In the genomic region with DNA sequence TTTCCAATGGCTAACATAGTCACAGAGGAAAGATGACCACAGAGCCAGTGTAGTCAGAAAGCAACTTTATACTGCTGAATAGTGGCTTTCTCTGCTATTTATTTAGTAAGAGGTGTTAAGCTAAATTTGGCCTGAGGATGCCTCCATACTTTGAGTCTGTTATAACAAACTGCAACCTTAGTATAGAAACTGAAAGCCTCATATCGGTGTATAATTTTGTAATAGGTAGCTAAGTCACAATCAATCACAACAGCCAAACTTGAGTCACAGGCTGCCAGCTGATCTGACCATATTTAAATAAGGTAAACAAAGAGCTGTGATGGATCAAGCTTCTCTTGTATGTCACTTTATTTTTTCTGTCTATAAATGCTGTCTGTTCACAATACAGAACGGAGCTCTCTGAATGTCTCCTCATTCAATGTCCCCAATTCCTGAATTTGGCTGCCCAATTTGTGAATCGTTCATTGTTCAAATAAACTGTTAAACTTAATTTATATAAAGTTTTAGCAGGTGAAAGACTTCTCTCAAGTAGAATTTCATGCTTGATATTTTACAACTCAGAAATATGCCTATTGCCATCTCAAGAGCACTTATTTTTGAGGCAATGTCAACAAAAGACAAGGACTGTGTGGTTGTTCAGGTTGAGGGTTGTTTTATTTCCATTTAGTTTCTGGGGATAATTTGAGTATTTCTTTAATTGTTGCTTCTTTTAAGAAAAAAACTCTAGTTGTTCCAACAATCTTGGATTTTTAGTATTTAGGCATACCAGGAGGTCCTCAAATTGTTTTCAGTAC, we compare ENCODE assay signal across 18 cellular contexts.
DNase-seq lines count a peak whose midpoint lies in the region; ATAC-seq and TF ChIP-seq lines count a peak whose summit lies in the region.
"Had no signal": no experiment of that assay in that cellular context is flagged by ENCODE, and none has a peak within 500 bp of the region (broad histone marks: within the 10 kb centered on the region; RNA-seq: fewer than 3 reads in every experiment).

No MANE protein-coding gene starts in this region.

- 64% methylated on average over 3 of the region's 3 CpGs for WGBS in prostate gland

- ATAC-seq in GM18517 (IDR thresholded peaks at IDR 0.05; ENCODE audit: unreplicated experiment): peak; percentile 75
- peak; percentile 91 for ATAC-seq in GM19025 (IDR thresholded peaks at IDR 0.05; ENCODE audit: low read depth, unreplicated experiment)
- peak; percentile 90 for ATAC-seq in HG02973 (IDR thresholded peaks at IDR 0.05; ENCODE audit: unreplicated experiment)
- ATAC-seq in GM21526 (IDR thresholded peaks at IDR 0.05; ENCODE audit: low FRiP score, unreplicated experiment): no peak
- ATAC-seq: esophagus mucosa had no signal

- no peak for TF ChIP-seq CTCF in VCaP (conservative IDR thresholded peaks at IDR 0.05)
- TF ChIP-seq CTCF in prostate gland (IDR thresholded peaks at IDR 0.05): no peak

- no peaks in the 10 kb centered on the region for H3K36me3 ChIP-seq in prostate gland
- H3K36me3 ChIP-seq: BLaER1, breast epithelium, HAP-1, transverse colon had no signal

- no peaks in the 10 kb centered on the region for H3K9me3 ChIP-seq in prostate gland
- H3K9me3 ChIP-seq: BLaER1, breast epithelium, HAP-1, transverse colon had no signal

- peak overlapping the region; percentile 81 for H3K27ac ChIP-seq in VCaP
- no peak overlapping the region for H3K27ac ChIP-seq in prostate gland
- H3K27ac ChIP-seq: BLaER1, breast epithelium, transverse colon had no signal

- no peak for TF ChIP-seq POLR2A in prostate gland (IDR thresholded peaks at IDR 0.05)

- no peak for DNase-seq in T-helper 9 cell
- DNase-seq in prostate gland (ENCODE audit: low spot score): no peak
- DNase-seq: activated naive CD8-positive, alpha-beta T cell treated with anti-CD3 and anti-CD28 coated beads, Interleukin-2, amount 10 ng/mL, durations not matched to agents 7 days and 5 days; dermis blood vessel endothelial cell; NCI-H146; NCI-H446; SHP77 treated with DMSO at 0.1 percent for 48 hours; small intestine; transverse colon had no signal

- no peaks in the 10 kb centered on the region for H3K27me3 ChIP-seq in prostate gland (replicated peaks; ENCODE audit: insufficient read depth)
- H3K27me3 ChIP-seq: BLaER1, breast epithelium, transverse colon had no signal

- H3K4me3 ChIP-seq in prostate gland: no peak overlapping the region
- H3K4me3 ChIP-seq: BLaER1, breast epithelium, HAP-1, transverse colon had no signal

- intact Hi-C loops in prostate gland (cut with DNase I): no loop called here

- no peaks in the 10 kb centered on the region for H3K4me1 ChIP-seq in prostate gland (replicated peaks)
- H3K4me1 ChIP-seq: BLaER1, breast epithelium, HAP-1, transverse colon had no signal
